ENCODE assay signal across 1 cellular context in the genomic region with DNA sequence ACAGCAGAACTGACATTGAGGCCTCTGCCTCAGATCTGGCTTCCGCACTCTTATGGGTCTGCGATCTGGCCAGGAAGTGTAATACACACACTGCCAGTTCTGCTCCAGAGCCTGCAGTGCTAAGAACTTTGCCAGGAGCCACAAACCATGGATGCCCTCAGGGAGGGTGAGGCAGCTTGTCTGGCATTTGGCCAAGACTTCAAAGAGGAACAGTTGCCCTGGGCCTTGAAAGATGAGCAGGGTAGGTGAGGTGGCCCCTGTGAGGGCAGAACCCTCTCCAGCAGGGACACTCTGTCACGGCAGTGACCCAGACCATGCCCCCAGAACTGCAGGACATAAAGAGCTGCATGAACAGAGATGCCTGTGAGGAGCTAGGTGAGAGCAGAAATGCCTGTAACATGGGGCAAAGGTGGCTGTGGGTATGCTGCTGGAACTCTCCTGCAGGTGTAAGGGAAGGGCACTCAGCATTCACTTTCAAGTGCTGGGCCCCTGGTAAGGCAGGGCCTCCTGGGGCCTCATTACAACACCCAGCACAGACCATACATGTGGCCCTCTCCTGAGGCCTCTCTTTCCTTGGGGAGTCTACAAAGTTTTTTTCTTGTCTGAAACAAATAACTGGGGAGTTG.
TF ChIP-seq lines count a peak whose summit lies in the region.

No MANE protein-coding gene starts in this region.

TF ChIP-seq in H1, 55 proteins besides CTCF, POLR2A, EP300 and RAD21 (continued from another document):
- TF ChIP-seq CTBP2 (IDR thresholded peaks at IDR 0.05; ENCODE audit: borderline replicate concordance, insufficient read depth, insufficient read length, low read length) (no peak), NANOG (IDR thresholded peaks at IDR 0.05; ENCODE audit: insufficient read depth, low read depth, low read length, poor library complexity, severe bottlenecking) (no peak), ASH2L (IDR thresholded peaks at IDR 0.05; ENCODE audit: low read length) (no peak), GTF2F1 (IDR thresholded peaks at IDR 0.05; ENCODE audit: borderline replicate concordance, low read depth, low read length) (no peak), SIN3A (conservative IDR thresholded peaks at IDR 0.05 in 1 of 2, IDR thresholded peaks at IDR 0.05 in 1 of 2; ENCODE audit: low read depth in 1 of 2, low read length in 2 of 2) (no peak), ZNF274 (IDR thresholded peaks at IDR 0.05; ENCODE audit: borderline replicate concordance, extremely low read depth, low read length) (no peak), JUND (IDR thresholded peaks at IDR 0.05; ENCODE audit: low read length) (no peak), RBBP5 (IDR thresholded peaks at IDR 0.05; ENCODE audit: borderline replicate concordance, low read depth, low read length) (no peak), BACH1 (IDR thresholded peaks at IDR 0.05; ENCODE audit: low read length) (no peak), CHD2 (IDR thresholded peaks at IDR 0.05; ENCODE audit: low read length) (no peak)
